1 cellular context compared by ENCODE assay signal in the genomic region with DNA sequence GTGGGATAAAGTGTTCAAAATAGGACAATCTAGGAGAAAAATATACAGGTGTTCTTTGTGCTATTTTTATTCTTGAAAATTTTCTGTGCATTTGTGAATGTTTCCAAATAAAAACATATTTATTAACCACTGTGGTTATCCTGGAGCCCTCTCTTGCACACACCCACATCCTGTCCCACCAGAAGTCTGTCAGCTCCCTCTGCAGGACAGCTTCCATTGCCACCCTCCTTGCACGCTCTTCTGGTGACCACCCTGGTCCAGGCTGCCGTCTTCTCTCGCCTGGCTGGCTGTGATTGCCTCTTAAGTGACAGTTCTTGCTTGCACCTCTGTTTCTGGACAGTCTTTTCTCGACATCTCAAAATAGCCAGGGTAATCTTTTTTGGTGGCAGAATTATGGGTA.
TF ChIP-seq lines count a peak whose summit lies in the region.

No MANE protein-coding gene starts in this region.

TF ChIP-seq in SK-N-SH, 30 proteins besides CTCF, POLR2A, EP300 and RAD21 (continued from another document):
- TF ChIP-seq, protein P1, sequence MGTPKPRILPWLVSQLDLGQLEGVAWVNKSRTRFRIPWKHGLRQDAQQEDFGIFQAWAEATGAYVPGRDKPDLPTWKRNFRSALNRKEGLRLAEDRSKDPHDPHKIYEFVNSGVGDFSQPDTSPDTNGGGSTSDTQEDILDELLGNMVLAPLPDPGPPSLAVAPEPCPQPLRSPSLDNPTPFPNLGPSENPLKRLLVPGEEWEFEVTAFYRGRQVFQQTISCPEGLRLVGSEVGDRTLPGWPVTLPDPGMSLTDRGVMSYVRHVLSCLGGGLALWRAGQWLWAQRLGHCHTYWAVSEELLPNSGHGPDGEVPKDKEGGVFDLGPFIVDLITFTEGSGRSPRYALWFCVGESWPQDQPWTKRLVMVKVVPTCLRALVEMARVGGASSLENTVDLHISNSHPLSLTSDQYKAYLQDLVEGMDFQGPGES (IDR thresholded peaks at IDR 0.05; ENCODE audit: low read depth, low read length): no peak
- TF ChIP-seq RCOR1 (IDR thresholded peaks at IDR 0.05; ENCODE audit: low read length): no peak
